17 cellular contexts compared by ENCODE assay signal in the genomic region with DNA sequence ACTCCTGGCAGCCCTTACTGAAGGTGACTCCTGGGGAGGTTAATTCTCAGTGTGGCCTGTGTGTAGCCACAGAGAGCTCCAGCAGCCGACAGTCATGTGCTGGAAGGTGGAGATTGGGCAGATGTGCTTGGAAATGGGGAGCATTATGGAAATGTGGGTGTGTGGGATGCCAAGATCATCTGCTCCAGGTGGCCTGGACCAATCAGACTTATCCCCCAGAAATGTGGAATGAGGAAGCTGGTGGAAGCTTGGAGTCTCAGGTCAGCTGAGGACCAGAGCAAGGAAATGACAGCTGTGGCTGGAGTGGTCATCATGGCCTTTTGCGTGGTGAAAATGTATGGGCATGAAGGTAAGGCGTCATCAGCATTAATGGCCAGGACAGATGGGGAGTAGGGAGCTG.
DNase-seq lines count a peak whose midpoint lies in the region; ATAC-seq, FAIRE-seq and TF ChIP-seq lines count a peak whose summit lies in the region.
"Had no signal": no experiment of that assay in that cellular context is flagged by ENCODE, and none has a peak within 500 bp of the region (broad histone marks: within the 10 kb centered on the region; RNA-seq: fewer than 3 reads in every experiment).

No MANE protein-coding gene starts in this region.

- ATAC-seq in A549: no peak
- ATAC-seq in GM21528 (IDR thresholded peaks at IDR 0.05; ENCODE audit: low FRiP score, unreplicated experiment): no peak
- no peak for ATAC-seq in GM21723 (IDR thresholded peaks at IDR 0.05; ENCODE audit: unreplicated experiment)
- ATAC-seq: K562 had no signal

- H3K27me3 ChIP-seq in Caco-2 (replicated peaks; ENCODE audit: control insufficient read depth, insufficient read depth, low read length): no peaks in the 10 kb centered on the region

- TF ChIP-seq RAD21 in A549 (conservative IDR thresholded peaks at IDR 0.05 in 1 of 2, IDR thresholded peaks at IDR 0.05 in 1 of 2): no peak

- peak overlapping the region; percentile 33 for H3K27ac Mint-ChIP-seq in osteocyte (ENCODE audit: unreplicated experiment)
- H3K27ac Mint-ChIP-seq in Caco-2 (ENCODE audit: unreplicated experiment): no peak overlapping the region
- H3K27ac Mint-ChIP-seq: CD14-positive monocyte had no signal

- H3K4me3 ChIP-seq in A549 (no peak overlapping the region), Caco-2 (ENCODE audit: low read depth, low read length) (no peak overlapping the region)
- H3K4me3 ChIP-seq: GM23248, K562 had no signal

- intact Hi-C loops in Caco-2 (cut with micrococcal nuclease; ENCODE audit: unreplicated experiment): no loop called here

- H3K27me3 Mint-ChIP-seq in osteocyte (ENCODE audit: unreplicated experiment) (no peaks in the 10 kb centered on the region), Caco-2 (ENCODE audit: insufficient read depth, unreplicated experiment) (no peaks in the 10 kb centered on the region)

- peak overlapping the region; percentile 84 to 90; a peak in 5 of 6 replicates for H3K27ac ChIP-seq in A549
- H3K27ac ChIP-seq: GM23248 had no signal

- DNase-seq in A549 (ENCODE audit: low read depth in 1 of 2, low spot score in 1 of 2) (no peak), RPMI7951 (ENCODE audit: low read depth) (peak; percentile 64), ecto neural progenitor cell (ENCODE audit: low spot score) (peak; percentile 36), osteocyte (ENCODE audit: extremely low spot score, unreplicated experiment) (peak; percentile 56), Caco-2 (no peak), NCI-H526 (lab: John Stamatoyannopoulos, UW) (no peak)
- DNase-seq: AML-193, GM23248, NCI-H1417 treated with DMSO at 0.1 percent for 48 hours, NCI-H2029, NCI-H2171, NCI-H446 treated with DMSO at 0.1 percent for 48 hours, NCI-H748 treated with DMSO at 0.1 percent for 48 hours had no signal

- H3K4me2 ChIP-seq in A549: no peak overlapping the region; the same call in 2 of the 3 replicates

- no peak for TF ChIP-seq POLR2A in A549 (IDR thresholded peaks at IDR 0.05; ENCODE audit: low read length)

- 97% methylated on average over 3 of the region's 3 CpGs for WGBS in A549 (ENCODE audit: missing lambda C conversion rate)

- H3K9me3 ChIP-seq in A549 (no peaks in the 10 kb centered on the region), Caco-2 (no peaks in the 10 kb centered on the region)

- H3K4me3 Mint-ChIP-seq in osteocyte (ENCODE audit: unreplicated experiment) (no peak overlapping the region), Caco-2 (ENCODE audit: unreplicated experiment) (no peak overlapping the region)
- H3K4me3 Mint-ChIP-seq: CD14-positive monocyte had no signal

- no peak for TF ChIP-seq EP300 in A549 (IDR thresholded peaks at IDR 0.05)

- POLR2A ChIA-PET in A549 (lab: Yijun Ruan, JAX) (no interaction called here), Caco-2 (lab: Charles Lee) (no interaction called here)

- no peak for TF ChIP-seq CTCF in A549 (IDR thresholded peaks at IDR 0.05)
- no peak for TF ChIP-seq CTCF in osteocyte (IDR thresholded peaks at IDR 0.05)
- no peak for TF ChIP-seq CTCF in Caco-2 (IDR thresholded peaks at IDR 0.05; ENCODE audit: insufficient read depth in 1 of 2, low read depth in 1 of 2, low read length in 1 of 2, severe bottlenecking in 1 of 2, unreplicated experiment in 1 of 2)

- no peaks in the 10 kb centered on the region for H3K36me3 ChIP-seq in Caco-2 (ENCODE audit: control insufficient read depth, insufficient read depth, low read length)

- no peaks in the 10 kb centered on the region for H3K36me3 Mint-ChIP-seq in osteocyte (ENCODE audit: unreplicated experiment)
- no peaks in the 10 kb centered on the region for H3K36me3 Mint-ChIP-seq in Caco-2 (ENCODE audit: insufficient read depth, unreplicated experiment)
- H3K36me3 Mint-ChIP-seq: CD14-positive monocyte had no signal

- no peak for FAIRE-seq in A549 (lab: Jason Lieb, UNC)
- FAIRE-seq: K562 had no signal

- H3K4me1 Mint-ChIP-seq in osteocyte (ENCODE audit: unreplicated experiment) (peaks cover 87% of the 10 kb centered on the region), Caco-2 (ENCODE audit: low read depth, unreplicated experiment) (peaks cover 7% of the 10 kb centered on the region)
- H3K4me1 Mint-ChIP-seq: CD14-positive monocyte had no signal

- no TSS peak for BruUV-seq in Caco-2 (replicated peaks; lab: Mats Ljungman, UMichigan)

- CTCF ChIA-PET in A549 (lab: Yijun Ruan, JAX) (interaction anchor here (0.8 to 1.5 kb wide), 4 partner anchors 9 to 326 kb away, joined by 3 to 4 read pairs (median 4); no protein-coding TSS in a partner anchor), Caco-2 (lab: Charles Lee) (interaction anchor here (0.5 to 0.6 kb wide), 2 partner anchors 190 to 302 kb away, joined by 3 to 4 read pairs; no protein-coding TSS in a partner anchor)

- peaks cover 80% of the 10 kb centered on the region for H3K4me1 ChIP-seq in A549
- H3K4me1 ChIP-seq in Caco-2: no peaks in the 10 kb centered on the region

- H3K9me3 Mint-ChIP-seq in osteocyte (ENCODE audit: unreplicated experiment) (no peaks in the 10 kb centered on the region), Caco-2 (ENCODE audit: unreplicated experiment) (no peaks in the 10 kb centered on the region)
- H3K9me3 Mint-ChIP-seq: CD14-positive monocyte had no signal

TF ChIP-seq in A549, 52 proteins besides CTCF, POLR2A, EP300 and RAD21:
- no peak for TF ChIP-seq HDAC2 (IDR thresholded peaks at IDR 0.05)
- TF ChIP-seq PHF8 (IDR thresholded peaks at IDR 0.05; ENCODE audit: borderline replicate concordance, low read depth): no peak
- TF ChIP-seq GATA3 (IDR thresholded peaks at IDR 0.05; ENCODE audit: borderline replicate concordance): no peak
- TF ChIP-seq HOXB13 (CRISPR knock-in tag; IDR thresholded peaks at IDR 0.05; ENCODE audit: low read depth): no peak

Comparison
In these comparisons a context has a peak if more than half of its experiments do, and no peak if none do; other contexts are left out.
1. DNase-seq: peak in RPMI7951 (single experiment), ecto neural progenitor cell (single experiment) and osteocyte (single experiment); none in A549 (0 of 2), Caco-2 (0 of 2) and NCI-H526 (0 of 2).